Comparison of ENCODE assay signal across 12 cellular contexts in genomic region chr22:19882446-19883381, GRCh38. TPM values are rescaled to one million over a fixed set of nuclear protein-coding genes. Genes with fewer than 3 reads are reported as not detected.
DNase-seq lines count a peak whose midpoint lies in the region; ATAC-seq, FAIRE-seq and TF ChIP-seq lines count a peak whose summit lies in the region.
"Had no signal": no experiment of that assay in that cellular context is flagged by ENCODE, and none has a peak within 500 bp of the region (broad histone marks: within the 10 kb centered on the region; RNA-seq: fewer than 3 reads in every experiment).

No MANE protein-coding gene starts in this region.

- TF ChIP-seq POLR2A in suprapubic skin (IDR thresholded peaks at IDR 0.05) = no peak

- no peak overlapping the region for H3K4me3 Mint-ChIP-seq in activated T-cell treated with anti-CD3 and anti-CD28 coated beads, Interleukin-2, amount 50 U/mL, for 24 hours
- H3K4me3 Mint-ChIP-seq in activated T-cell treated with anti-CD3 and anti-CD28 coated beads, Interleukin-2, amount 50 U/mL, for 4 hours = no peak overlapping the region
- no peak overlapping the region for H3K4me3 Mint-ChIP-seq in activated CD4-positive, alpha-beta memory T cell treated with anti-CD3 and anti-CD28 coated beads, Interleukin-2, amount 10 ng/mL, durations not matched to agents 7 days and 5 days

- peak; percentile 26 for DNase-seq in activated T-cell treated with anti-CD3 and anti-CD28 coated beads, Interleukin-2, amount 50 U/mL, for 24 hours
- no peak for DNase-seq in activated T-cell treated with anti-CD3 and anti-CD28 coated beads, Interleukin-2, amount 50 U/mL, for 4 hours
- DNase-seq in SJCRH30 (peak; percentile 36 to 53), kidney (peak; percentile 58), suprapubic skin (ENCODE audit: low spot score in 2 of 2) (peak; percentile 59)
- no peak for DNase-seq in activated CD4-positive, alpha-beta memory T cell treated with anti-CD3 and anti-CD28 coated beads, Interleukin-2, amount 10 ng/mL, durations not matched to agents 7 days and 5 days
- DNase-seq: activated gamma-delta T cell treated with Interleukin-2 at 50 U/mL for 16 hours, substantia nigra had no signal

- 92% methylated on average over 17 of the region's 26 CpGs for WGBS in suprapubic skin

- H3K4me3 ChIP-seq in SJCRH30 (no peak overlapping the region), kidney (ENCODE audit: low read length in 2 of 2) (no peak overlapping the region), suprapubic skin (no peak overlapping the region)

- ATAC-seq in activated T-cell treated with anti-CD3 and anti-CD28 coated beads, Interleukin-2, amount 50 U/mL, for 4 hours = no peak
- ATAC-seq in GM18861 (IDR thresholded peaks at IDR 0.05; ENCODE audit: unreplicated experiment) (no peak), HG03342 (IDR thresholded peaks at IDR 0.05; ENCODE audit: unreplicated experiment) (no peak)
- ATAC-seq: left colon had no signal

- H3K9me3 ChIP-seq in SJCRH30 (replicated peaks) (no peaks in the 10 kb centered on the region), kidney (ENCODE audit: control insufficient read depth in 1 of 2, low read length in 2 of 2) (no peaks in the 10 kb centered on the region), suprapubic skin (no peaks in the 10 kb centered on the region)

- TF ChIP-seq CTCF in kidney (IDR thresholded peaks at IDR 0.05; ENCODE audit: borderline replicate concordance, extremely low read depth, insufficient read depth) = no peak
- TF ChIP-seq CTCF in suprapubic skin (IDR thresholded peaks at IDR 0.05) = no peak

- CTCF ChIA-PET in activated CD4-positive, alpha-beta memory T cell treated with anti-CD3 and anti-CD28 coated beads, Interleukin-2, amount 10 ng/mL, durations not matched to agents 7 days and 5 days (lab: Charles Lee) = no interaction called here

- peak overlapping the region; percentile 81 for H3K27ac ChIP-seq in SJCRH30
- no peak overlapping the region for H3K27ac ChIP-seq in kidney (ENCODE audit: low read depth in 2 of 2, low read length in 2 of 2)
- H3K27ac ChIP-seq in suprapubic skin = peak overlapping the region; percentile 36
- H3K27ac ChIP-seq: HL-60 had no signal

- no peak overlapping the region for H3K9ac ChIP-seq in kidney (ENCODE audit: low read length in 2 of 2)

- H3K27me3 Mint-ChIP-seq in activated T-cell treated with anti-CD3 and anti-CD28 coated beads, Interleukin-2, amount 50 U/mL, for 24 hours = no peaks in the 10 kb centered on the region
- no peaks in the 10 kb centered on the region for H3K27me3 Mint-ChIP-seq in activated T-cell treated with anti-CD3 and anti-CD28 coated beads, Interleukin-2, amount 50 U/mL, for 4 hours (ENCODE audit: low read depth)
- no peaks in the 10 kb centered on the region for H3K27me3 Mint-ChIP-seq in activated CD4-positive, alpha-beta memory T cell treated with anti-CD3 and anti-CD28 coated beads, Interleukin-2, amount 10 ng/mL, durations not matched to agents 7 days and 5 days

- no peak for FAIRE-seq in kidney (lab: Jason Lieb, UNC)

- TF ChIP-seq EP300 in suprapubic skin (IDR thresholded peaks at IDR 0.05) = no peak

- intact Hi-C loops in kidney (cut with DNase I) = no loop called here

- H3K27me3 ChIP-seq in SJCRH30 (no peaks in the 10 kb centered on the region), suprapubic skin (no peaks in the 10 kb centered on the region)

- H3K4me1 ChIP-seq in SJCRH30 = peaks cover 84% of the 10 kb centered on the region
- H3K4me1 ChIP-seq in kidney (ENCODE audit: control insufficient read depth in 1 of 2, insufficient read depth in 1 of 2, low read depth in 1 of 2, low read length in 2 of 2) = peaks cover 0 to 8% of the 10 kb centered on the region in 2 donors
- peaks cover 50% of the 10 kb centered on the region for H3K4me1 ChIP-seq in suprapubic skin

- H3K9me3 Mint-ChIP-seq in activated T-cell treated with anti-CD3 and anti-CD28 coated beads, Interleukin-2, amount 50 U/mL, for 24 hours = no peaks in the 10 kb centered on the region
- no peaks in the 10 kb centered on the region for H3K9me3 Mint-ChIP-seq in activated T-cell treated with anti-CD3 and anti-CD28 coated beads, Interleukin-2, amount 50 U/mL, for 4 hours
- no peaks in the 10 kb centered on the region for H3K9me3 Mint-ChIP-seq in activated CD4-positive, alpha-beta memory T cell treated with anti-CD3 and anti-CD28 coated beads, Interleukin-2, amount 10 ng/mL, durations not matched to agents 7 days and 5 days

- peaks cover 26% of the 10 kb centered on the region for H3K4me1 Mint-ChIP-seq in activated T-cell treated with anti-CD3 and anti-CD28 coated beads, Interleukin-2, amount 50 U/mL, for 24 hours (ENCODE audit: low read depth)
- peaks cover 23% of the 10 kb centered on the region for H3K4me1 Mint-ChIP-seq in activated T-cell treated with anti-CD3 and anti-CD28 coated beads, Interleukin-2, amount 50 U/mL, for 4 hours (ENCODE audit: low read depth)
- peaks cover 10% of the 10 kb centered on the region for H3K4me1 Mint-ChIP-seq in activated CD4-positive, alpha-beta memory T cell treated with anti-CD3 and anti-CD28 coated beads, Interleukin-2, amount 10 ng/mL, durations not matched to agents 7 days and 5 days

- no peak overlapping the region for H3K27ac Mint-ChIP-seq in activated T-cell treated with anti-CD3 and anti-CD28 coated beads, Interleukin-2, amount 50 U/mL, for 24 hours
- H3K27ac Mint-ChIP-seq in activated CD4-positive, alpha-beta memory T cell treated with anti-CD3 and anti-CD28 coated beads, Interleukin-2, amount 10 ng/mL, durations not matched to agents 7 days and 5 days = no peak overlapping the region

- no peaks in the 10 kb centered on the region for H3K36me3 ChIP-seq in SJCRH30
- H3K36me3 ChIP-seq in kidney (ENCODE audit: control insufficient read depth in 1 of 2, insufficient read depth in 2 of 2, low read length in 2 of 2) = no peaks in the 10 kb centered on the region
- H3K36me3 ChIP-seq in suprapubic skin = no peaks in the 10 kb centered on the region

- peaks cover 4% of the 10 kb centered on the region for H3K36me3 Mint-ChIP-seq in activated T-cell treated with anti-CD3 and anti-CD28 coated beads, Interleukin-2, amount 50 U/mL, for 24 hours (ENCODE audit: low read depth)
- no peaks in the 10 kb centered on the region for H3K36me3 Mint-ChIP-seq in activated T-cell treated with anti-CD3 and anti-CD28 coated beads, Interleukin-2, amount 50 U/mL, for 4 hours (ENCODE audit: insufficient read depth)
- no peaks in the 10 kb centered on the region for H3K36me3 Mint-ChIP-seq in activated CD4-positive, alpha-beta memory T cell treated with anti-CD3 and anti-CD28 coated beads, Interleukin-2, amount 10 ng/mL, durations not matched to agents 7 days and 5 days (ENCODE audit: low read depth)

- POLR2A ChIA-PET in activated CD4-positive, alpha-beta memory T cell treated with anti-CD3 and anti-CD28 coated beads, Interleukin-2, amount 10 ng/mL, durations not matched to agents 7 days and 5 days (lab: Charles Lee) = no interaction called here

RNA-seq across cellular contexts. Expression of gene GNB1L, which starts 28.0 kb away (rescaled TPM):
- 10 to 100 TPM; 25.9 to 26.3 (median 26.0) TPM for total RNA-seq in activated T-cell treated with anti-CD3 and anti-CD28 coated beads, Interleukin-2, amount 50 U/mL, for 4 hours
- 12.3 and 12.6 TPM in 2 replicates for total RNA-seq in SJCRH30 (2014; rRNA removed; shearing (Covaris generic))
- total RNA-seq in kidney = 4.4 TPM
- 4.0 TPM for polyA plus RNA-seq in kidney (ENCODE audit: insufficient read depth, low read depth, low replicate concordance)
- 10 to 100 TPM in 3 of 4 donors, 1 to 10 TPM in 1; 6.3 to 14.6 (median 10.9) TPM for total RNA-seq in suprapubic skin
- 1 to 10 TPM; 7.4 to 8.7 TPM for total RNA-seq in activated CD4-positive, alpha-beta memory T cell treated with anti-CD3 and anti-CD28 coated beads, Interleukin-2, amount 10 ng/mL, durations not matched to agents 7 days and 5 days

RNA-seq across cellular contexts. Expression of gene RTL10, which starts 28.0 kb away (rescaled TPM):
- total RNA-seq in activated T-cell treated with anti-CD3 and anti-CD28 coated beads, Interleukin-2, amount 50 U/mL, for 4 hours = 10 to 100 TPM; 13.7 to 19.5 (median 14.5) TPM
- 16.2 and 19.1 TPM in 2 replicates for total RNA-seq in SJCRH30 (2014; rRNA removed; shearing (Covaris generic))
- 16.7 TPM for total RNA-seq in kidney
- polyA plus RNA-seq in kidney (ENCODE audit: insufficient read depth, low read depth, low replicate concordance) = 8.8 TPM
- total RNA-seq in suprapubic skin = 10 to 100 TPM; 21.8 to 46.2 (median 32.4) TPM
- total RNA-seq in activated CD4-positive, alpha-beta memory T cell treated with anti-CD3 and anti-CD28 coated beads, Interleukin-2, amount 10 ng/mL, durations not matched to agents 7 days and 5 days = 10 to 100 TPM; 13.3 to 13.5 TPM

RNA-seq across cellular contexts. Expression of gene COMT, which starts 58.9 kb away (rescaled TPM):
- total RNA-seq in activated T-cell treated with anti-CD3 and anti-CD28 coated beads, Interleukin-2, amount 50 U/mL, for 4 hours = 100 to 1,000 TPM in 1 of 3 donors, 10 to 100 TPM in 2; 95.0 to 118 (median 95.5) TPM
- total RNA-seq in SJCRH30 (2014; rRNA removed; shearing (Covaris generic)) = 69.2 and 74.6 TPM in 2 replicates
- total RNA-seq in kidney (118 TPM), suprapubic skin (100 to 1,000 TPM; 206 to 293 (median 246) TPM)
- polyA plus RNA-seq in kidney (ENCODE audit: insufficient read depth, low read depth, low replicate concordance) = 244 TPM
- 10 to 100 TPM; 78.7 to 79.3 TPM for total RNA-seq in activated CD4-positive, alpha-beta memory T cell treated with anti-CD3 and anti-CD28 coated beads, Interleukin-2, amount 10 ng/mL, durations not matched to agents 7 days and 5 days

RNA-seq across cellular contexts. Expression of gene TXNRD2, which starts 58.9 kb away (rescaled TPM):
- total RNA-seq in activated T-cell treated with anti-CD3 and anti-CD28 coated beads, Interleukin-2, amount 50 U/mL, for 4 hours = 10 to 100 TPM; 15.4 to 21.6 (median 19.4) TPM
- 17.0 and 17.2 TPM in 2 replicates for total RNA-seq in SJCRH30 (2014; rRNA removed; shearing (Covaris generic))
- total RNA-seq in kidney (28.6 TPM), suprapubic skin (10 to 100 TPM in 2 of 4 donors, 1 to 10 TPM in 2; 8.4 to 33.2 (median 15.7) TPM)
- polyA plus RNA-seq in kidney (ENCODE audit: insufficient read depth, low read depth, low replicate concordance) = 50.6 TPM
- 10 to 100 TPM; 18.9 to 19.1 TPM for total RNA-seq in activated CD4-positive, alpha-beta memory T cell treated with anti-CD3 and anti-CD28 coated beads, Interleukin-2, amount 10 ng/mL, durations not matched to agents 7 days and 5 days

Comparison
In these comparisons a context has a peak if more than half of its experiments do, and no peak if none do; other contexts are left out.
1. DNase-seq: peak in activated T-cell treated with anti-CD3 and anti-CD28 coated beads, Interleukin-2, amount 50 U/mL, for 24 hours (single experiment), SJCRH30 (2 of 2), kidney (single experiment) and suprapubic skin (2 of 2); none in activated T-cell treated with anti-CD3 and anti-CD28 coated beads, Interleukin-2, amount 50 U/mL, for 4 hours (single experiment) and activated CD4-positive, alpha-beta memory T cell treated with anti-CD3 and anti-CD28 coated beads, Interleukin-2, amount 10 ng/mL, durations not matched to agents 7 days and 5 days (single experiment).
2. H3K27ac ChIP-seq: peak in SJCRH30 (single experiment) and suprapubic skin (single experiment); none in kidney (0 of 2).